In the genomic region with DNA sequence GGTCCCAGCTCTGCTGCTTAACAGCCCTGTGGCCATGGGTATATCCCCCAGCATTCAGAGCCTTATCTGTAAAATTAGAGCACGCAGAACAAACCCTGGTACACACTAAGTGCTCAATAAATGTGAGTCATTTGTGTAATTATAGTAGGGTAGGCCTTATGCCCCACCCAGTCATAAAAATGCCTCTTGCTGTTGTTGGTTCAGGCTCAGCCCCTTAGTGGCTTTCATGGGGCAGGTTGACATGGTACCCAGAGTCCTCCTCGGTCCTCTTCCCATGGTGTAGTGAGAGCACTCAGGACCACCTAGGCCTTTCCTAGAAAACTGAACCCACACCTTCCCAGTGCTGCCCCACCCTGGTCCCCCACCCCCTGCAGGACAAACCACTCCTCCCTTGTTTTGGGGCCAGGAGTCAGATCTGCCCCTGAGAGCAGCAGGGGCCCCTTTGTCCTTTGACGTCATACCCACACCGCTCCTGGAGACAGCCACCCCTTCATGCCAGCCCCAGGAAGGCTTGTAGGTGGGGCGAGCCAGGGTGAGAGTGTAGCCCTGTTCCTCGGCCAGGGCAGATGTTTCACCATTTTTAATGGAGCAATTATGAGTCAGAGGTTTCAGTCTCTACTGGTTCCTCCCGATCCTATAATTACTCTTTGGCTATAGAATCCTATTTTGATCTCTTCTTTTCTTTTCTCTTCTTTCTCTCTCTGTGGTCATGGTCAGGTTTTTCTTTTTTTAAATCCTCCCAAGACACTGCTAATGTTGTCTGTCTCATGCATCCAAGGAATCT, we compare ENCODE assay signal across 8 cellular contexts. TPM values are rescaled to one million over a fixed set of nuclear protein-coding genes. Genes with fewer than 3 reads are reported as not detected.
A peak's percentile ranks its signal among the peaks of the same experiment; 100 is the strongest.
DNase-seq lines count a peak whose midpoint lies in the region; ATAC-seq, FAIRE-seq and TF ChIP-seq lines count a peak whose summit lies in the region.

No MANE protein-coding gene starts in this region.

- TF ChIP-seq CTCF in Panc1 (IDR thresholded peaks at IDR 0.05) (no peak), breast epithelium (IDR thresholded peaks at IDR 0.05) (no peak), HepG2 (CRISPR knock-in tag; IDR thresholded peaks at IDR 0.05) (no peak)

- TF ChIP-seq EP300 in HepG2 (IDR thresholded peaks at IDR 0.05; ENCODE audit: low read depth in 2 of 2, low read length in 2 of 2) (no peak), HepG2 (CRISPR knock-in tag; IDR thresholded peaks at IDR 0.05; ENCODE audit: borderline replicate concordance) (no peak)

- peaks cover 10% of the 10 kb centered on the region for H4K20me1 ChIP-seq in HepG2 (ENCODE audit: insufficient read depth, low read length)

- peak; percentile 79 for ATAC-seq in Panc1
- peak; percentile 2; the same call in 1 of the 3 replicates for ATAC-seq in HepG2
- no peak for ATAC-seq in GM19328 (IDR thresholded peaks at IDR 0.05; ENCODE audit: unreplicated experiment)
- ATAC-seq in GM18867 (IDR thresholded peaks at IDR 0.05; ENCODE audit: unreplicated experiment) = no peak

- intact Hi-C loops in Panc1 (cut with micrococcal nuclease; ENCODE audit: unreplicated experiment) (no loop called here), breast epithelium (cut with DNase I; ENCODE audit: low total_unique reads) (no loop called here), HepG2 (cut with micrococcal nuclease; ENCODE audit: unreplicated experiment) (no loop called here)

- H3K79me2 ChIP-seq in HepG2 (ENCODE audit: insufficient read depth, low read length) = peaks cover 98% of the 10 kb centered on the region

- BruUV-seq in Panc1 (replicated peaks; lab: Mats Ljungman, UMichigan) = no TSS peak
- TSS peak; percentile 50 for BruUV-seq in HepG2 (replicated peaks; lab: Mats Ljungman, UMichigan)

- H3K4me3 ChIP-seq in Panc1 (ENCODE audit: low read depth in 2 of 2, low read length in 2 of 2) (peak overlapping the region in 1 of 2 experiments; percentile 10; a peak in 2 of 4 replicates), breast epithelium (peak overlapping the region in 1 of 3 donors; percentile 17), HepG2 (replicated peaks in 1 of 3; ENCODE audit: insufficient read depth in 1 of 3, low read depth in 2 of 3, low read length in 3 of 3) (no peak overlapping the region), thymus (ENCODE audit: low read length) (no peak overlapping the region)

- H3K36me3 ChIP-seq in Panc1 (ENCODE audit: control insufficient read depth, insufficient read depth, low read length) = no peaks in the 10 kb centered on the region
- no peaks in the 10 kb centered on the region for H3K36me3 ChIP-seq in breast epithelium
- H3K36me3 ChIP-seq in HepG2 (replicated peaks in 1 of 2; ENCODE audit: control insufficient read depth in 1 of 2, insufficient read depth in 2 of 2, low read length in 2 of 2) = peaks cover 6 to 12% of the 10 kb centered on the region in 2 experiments; a peak in 4 of 5 replicates
- H3K36me3 ChIP-seq in thymus (ENCODE audit: control insufficient read depth, insufficient read depth) = no peaks in the 10 kb centered on the region

- H3K27ac ChIP-seq in Panc1 (ENCODE audit: low read length) = peak overlapping the region; percentile 98
- peak overlapping the region; percentile 98 to 99 for H3K27ac ChIP-seq in breast epithelium
- peak overlapping the region; percentile 85 for H3K27ac ChIP-seq in HepG2 (ENCODE audit: extremely low read length, insufficient read depth, low read length)
- H3K27ac ChIP-seq in thymus (ENCODE audit: low read depth) = peak overlapping the region; percentile 67

- POLR2A ChIA-PET in Panc1 (lab: Charles Lee) (interaction anchor here (0.6 to 3.1 kb wide), 6 partner anchors 8 to 760 kb away, joined by 3 to 18 read pairs (median 8); partner anchors contain the start of gene ACTN4), HepG2 (lab: Yijun Ruan, JAX) (interaction anchor here (0.8 to 3.4 kb wide), 15 partner anchors 13 to 135 kb away, joined by 3 to 51 read pairs (median 8); partner anchors contain the start of genes ACTN4 and EIF3K)

- TF ChIP-seq RAD21 in HepG2 (CRISPR knock-in tag; IDR thresholded peaks at IDR 0.05) = no peak

- peak overlapping the region; percentile 67 for H3K9ac ChIP-seq in HepG2 (ENCODE audit: insufficient read depth, low read depth, low read length)

- no peak for FAIRE-seq in HepG2 (lab: Jason Lieb, UNC)

- TF ChIP-seq POLR2A in breast epithelium (IDR thresholded peaks at IDR 0.05) (no peak), HepG2 (IDR thresholded peaks at IDR 0.05; ENCODE audit: insufficient read depth in 1 of 2, low read depth in 2 of 2, low read length in 2 of 2) (no peak)

- H3K27me3 ChIP-seq in Panc1 (ENCODE audit: control insufficient read depth, insufficient read depth, low read length) = no peaks in the 10 kb centered on the region
- no peaks in the 10 kb centered on the region for H3K27me3 ChIP-seq in breast epithelium
- H3K27me3 ChIP-seq in HepG2 (ENCODE audit: control insufficient read depth in 1 of 2, insufficient read depth in 2 of 2, low read length in 2 of 2) = no peaks in the 10 kb centered on the region
- no peaks in the 10 kb centered on the region for H3K27me3 ChIP-seq in thymus (ENCODE audit: control insufficient read depth, insufficient read depth)

- peak overlapping the region; percentile 25 for H3K4me2 ChIP-seq in HepG2 (ENCODE audit: low read depth, low read length)

- CTCF ChIA-PET in Panc1 (lab: Charles Lee) (interaction anchor here (0.5 to 1.1 kb wide), 3 partner anchors 19 to 155 kb away, joined by 3 to 5 read pairs (median 3); no protein-coding TSS in a partner anchor), HepG2 (lab: Yijun Ruan, JAX; ENCODE audit: low intra/inter-chr PET ratio, low total read pairs) (no interaction called here)

- in situ Hi-C loops in Panc1 (cut with HindIII; ENCODE audit: low pct_unique_long_range_greater_than_20kb, low sequenced_read_pairs) = no loop called here
- in situ Hi-C loops in HepG2 (cut with HindIII; ENCODE audit: extremely low pct_ligation_motif_present, low pct_unique_long_range_greater_than_20kb) = no loop called here

- 72% methylated on average over 5 of the region's 7 CpGs for WGBS in HepG2 (ENCODE audit: low lambda C conversion rate)
- 92% methylated on average over 7 of the region's 7 CpGs for WGBS in thymus

- peaks cover 4% of the 10 kb centered on the region; the same call in 1 of the 2 replicates for H3K9me3 ChIP-seq in Panc1 (ENCODE audit: control insufficient read depth, insufficient read depth, low read depth, low read length)
- H3K9me3 ChIP-seq in breast epithelium = no peaks in the 10 kb centered on the region
- H3K9me3 ChIP-seq in HepG2 (ENCODE audit: low read length) = no peaks in the 10 kb centered on the region
- H3K9me3 ChIP-seq in thymus (ENCODE audit: control insufficient read depth) = no peaks in the 10 kb centered on the region

- DNase-seq in stimulated activated CD4-positive, alpha-beta T cell treated with anti-CD3 and anti-CD28 coated beads, Interleukin-4, amount 100 ng/mL, for 24 hours = peak; percentile 21
- no peak for DNase-seq in stimulated activated CD4-positive, alpha-beta T cell treated with anti-CD3 and anti-CD28 coated beads, Interleukin-4, amount 100 ng/mL, for 1 hour
- DNase-seq in Panc1 (ENCODE audit: low read depth, low spot score) (peak; percentile 100), breast epithelium (ENCODE audit: low spot score in 2 of 2) (peak in 1 of 2 donors; percentile 78), HepG2 (ENCODE audit: low spot score) (no peak)

- no peak overlapping the region for H2AFZ ChIP-seq in HepG2 (ENCODE audit: low read length)

- H3K4me1 ChIP-seq in Panc1 (ENCODE audit: control insufficient read depth, insufficient read depth, low read length) (peaks cover 100% of the 10 kb centered on the region), breast epithelium (peaks cover 27 to 41% of the 10 kb centered on the region in 2 donors), HepG2 (ENCODE audit: insufficient read depth, low read length) (peaks cover 99% of the 10 kb centered on the region), thymus (ENCODE audit: control insufficient read depth, insufficient read depth, low read length) (peaks cover 9% of the 10 kb centered on the region)

TF ChIP-seq in HepG2, 621 proteins besides CTCF, POLR2A, EP300 and RAD21 (continues in another document):
- TF ChIP-seq ZNF709 (CRISPR knock-in tag; IDR thresholded peaks at IDR 0.05) (no peak), AKAP8 (CRISPR knock-in tag; IDR thresholded peaks at IDR 0.05) (no peak), ATF1 (CRISPR knock-in tag; IDR thresholded peaks at IDR 0.05) (no peak), MXI1 (IDR thresholded peaks at IDR 0.05; ENCODE audit: borderline replicate concordance, low read depth, low read length) (no peak), NR0B2 (CRISPR knock-in tag; IDR thresholded peaks at IDR 0.05) (no peak)

RNA-seq across cellular contexts. Expression of gene ACTN4, which starts 36.8 kb away (rescaled TPM):
- total RNA-seq in Panc1 (2021; ENCODE audit: unreplicated experiment) (3,297 TPM), breast epithelium (100 to 1,000 TPM; 182 to 296 (median 269) TPM), HepG2 (2016; rRNA removed; fragmentation: Illumina TruSeq; extraction: Trizol) (167 and 192 TPM in 2 replicates)
- polyA plus RNA-seq in Panc1 (2012; ENCODE audit: insufficient read length) = 5,405 TPM
- total RNA-seq in HepG2 (2016; cell fraction: cytosol; rRNA removed; fragmentation: Illumina TruSeq; extraction: Trizol; ENCODE audit: low read depth) = 13.8 and 15.0 TPM in 2 replicates
- total RNA-seq in HepG2 (2016; cell fraction: insoluble cytoplasmic fraction; rRNA removed; fragmentation: Illumina TruSeq; extraction: Trizol) = 122 and 176 TPM in 2 replicates
- 28.6 and 34.1 TPM in 2 replicates for total RNA-seq in HepG2 (2016; cell fraction: membrane; rRNA removed; fragmentation: Illumina TruSeq; extraction: Trizol)
- 148 and 165 TPM in 2 replicates for total RNA-seq in HepG2 (2016; cell fraction: nucleus; rRNA removed; fragmentation: Illumina TruSeq; extraction: Trizol)
- polyA plus RNA-seq in HepG2 (2011; rRNA removed) (171 and 223 TPM in 2 replicates), thymus (124 TPM)
- polyA plus RNA-seq in HepG2 (2011; cell fraction: cytosol; rRNA removed) = 82.2 and 91.7 TPM in 2 replicates
- polyA plus RNA-seq in HepG2 (2011; cell fraction: nucleus; rRNA removed) = 437 and 620 TPM in 2 replicates
- polyA plus RNA-seq in HepG2 (2012) = 222 and 260 TPM in 2 replicates
- polyA plus RNA-seq in HepG2 (2016; cell fraction: cytosol; fragmentation: Illumina TruSeq; extraction: Trizol; ENCODE audit: low read depth) = 5.8 and 8.5 TPM in 2 replicates
- polyA plus RNA-seq in HepG2 (2016; cell fraction: insoluble cytoplasmic fraction; fragmentation: Illumina TruSeq; extraction: Trizol; ENCODE audit: low read depth) = 192 and 256 TPM in 2 replicates
- polyA plus RNA-seq in HepG2 (2016; cell fraction: membrane; fragmentation: Illumina TruSeq; extraction: Trizol; ENCODE audit: low read depth) = 20.9 and 27.6 TPM in 2 replicates
- 435 and 441 TPM in 2 replicates for polyA plus RNA-seq in HepG2 (2016; cell fraction: nucleus; fragmentation: Illumina TruSeq; extraction: Trizol; ENCODE audit: insufficient read depth, low read depth)
- 172 and 192 TPM in 2 replicates for polyA minus RNA-seq in HepG2 (2011; rRNA and poly(A)+ RNA removed; ENCODE audit: low replicate concordance)
- 86.2 and 95.5 TPM in 2 replicates for polyA minus RNA-seq in HepG2 (2011; cell fraction: cytosol; rRNA and poly(A)+ RNA removed)
- polyA minus RNA-seq in HepG2 (2011; cell fraction: nucleus; rRNA and poly(A)+ RNA removed) = 73.1 and 75.2 TPM in 2 replicates

Comparison
In these comparisons a context has a peak if more than half of its experiments do, and no peak if none do; other contexts are left out.
1. DNase-seq: peak in stimulated activated CD4-positive, alpha-beta T cell treated with anti-CD3 and anti-CD28 coated beads, Interleukin-4, amount 100 ng/mL, for 24 hours (single experiment) and Panc1 (single experiment); none in stimulated activated CD4-positive, alpha-beta T cell treated with anti-CD3 and anti-CD28 coated beads, Interleukin-4, amount 100 ng/mL, for 1 hour (single experiment) and HepG2 (single experiment).
2. ATAC-seq: peak in Panc1 (single experiment) and HepG2 (single experiment); none in GM19328 (single experiment) and GM18867 (single experiment).
3. RNA of gene ACTN4, which starts 36.8 kb away (total RNA-seq): 3,297 TPM in Panc1 (single experiment); 182 to 296 TPM in breast epithelium and 13.8 to 192 TPM in HepG2; every median in the first group is over 10 times any median in the second.
4. Peak in every context shown above with its lines, with median percentiles within 50 percentile points of each other: H3K27ac ChIP-seq.